Comparison of ENCODE assay signal across 24 cellular contexts in genomic region chr6:19865178-19865577, GRCh38. TPM values are rescaled to one million over a fixed set of nuclear protein-coding genes. Genes with fewer than 3 reads are reported as not detected.
DNase-seq lines count a peak whose midpoint lies in the region; FAIRE-seq and TF ChIP-seq lines count a peak whose summit lies in the region.
"Had no signal": no experiment of that assay in that cellular context is flagged by ENCODE, and none has a peak within 500 bp of the region (broad histone marks: within the 10 kb centered on the region; RNA-seq: fewer than 3 reads in every experiment).

No MANE protein-coding gene starts in this region.

- H3K4me3 ChIP-seq in small intestine (ENCODE audit: low read depth in 1 of 2, low read length in 2 of 2) (no peak overlapping the region), ascending aorta (no peak overlapping the region), tibial nerve (no peak overlapping the region)
- H3K4me3 ChIP-seq: coronary artery, GM12878, Peyer's patch had no signal

- 10 to 31% (median 13%) methylated on average over 1 of the region's 1 CpG for WGBS in small intestine, 3 donors
- 55 to 70% methylated on average over 1 of the region's 1 CpG for WGBS in tibial nerve, 2 donors

- H3K27me3 ChIP-seq in small intestine (ENCODE audit: control insufficient read depth in 2 of 2, insufficient read depth in 2 of 2, low read length in 2 of 2) (no peaks in the 10 kb centered on the region), ascending aorta (no peaks in the 10 kb centered on the region), tibial nerve (no peaks in the 10 kb centered on the region)
- H3K27me3 ChIP-seq: Peyer's patch had no signal

- DNase-seq in DMS79 treated with DMSO at 0.1 percent for 48 hours (lab: John Stamatoyannopoulos, UW) (peak; percentile 51), DMS79 (lab: John Stamatoyannopoulos, UW) (no peak), NCI-H1417 treated with DMSO at 0.1 percent for 48 hours (lab: John Stamatoyannopoulos, UW) (peak; percentile 85), NCI-H69 (lab: John Stamatoyannopoulos, UW) (peak; percentile 96), small intestine (peak; percentile 7), ascending aorta (ENCODE audit: low spot score in 2 of 2) (no peak), tibial nerve (ENCODE audit: low spot score in 2 of 2) (no peak), NCI-H2171 treated with DMSO at 0.1 percent for 48 hours (lab: John Stamatoyannopoulos, UW) (no peak)
- DNase-seq: activated CD4-positive, alpha-beta T cell treated with anti-CD3 and anti-CD28 coated beads, Interleukin-2, amount 50 U/mL, for 48 hours; activated CD4-positive, CD25-positive, alpha-beta regulatory T cell treated with anti-CD3 and anti-CD28 coated beads, Interleukin-2, amount 50 U/mL, for 72 hours; activated T-cell treated with anti-CD3 and anti-CD28 coated beads, Interleukin-2, amount 50 U/mL, for 48 hours; caudate nucleus; effector memory CD8-positive, alpha-beta T cell; NCI-H1694; NCI-H446 treated with DMSO at 0.1 percent for 48 hours; Peyer's patch; SHP77; T-helper 2 cell; trophoblast cell had no signal

- TF ChIP-seq POLR2A in tibial nerve (IDR thresholded peaks at IDR 0.05), result no peak

- no peak for FAIRE-seq in small intestine (lab: Jason Lieb, UNC)
- FAIRE-seq: GM12878, HTR-8/SVneo had no signal

- H3K36me3 ChIP-seq in small intestine (ENCODE audit: control insufficient read depth in 2 of 2, insufficient read depth in 2 of 2, low read length in 2 of 2) (no peaks in the 10 kb centered on the region), ascending aorta (no peaks in the 10 kb centered on the region), tibial nerve (no peaks in the 10 kb centered on the region)
- H3K36me3 ChIP-seq: Peyer's patch had no signal

- H3K27ac ChIP-seq in small intestine (ENCODE audit: low read depth in 1 of 2, low read length in 1 of 2) (no peak overlapping the region), ascending aorta (no peak overlapping the region), tibial nerve (no peak overlapping the region)
- H3K27ac ChIP-seq: 22Rv1, coronary artery, Peyer's patch had no signal

- TF ChIP-seq CTCF in ascending aorta (IDR thresholded peaks at IDR 0.05) (no peak), tibial nerve (IDR thresholded peaks at IDR 0.05) (no peak)

- intact Hi-C loops in ascending aorta (cut with DNase I), result no loop called here

- H3K9me3 ChIP-seq in small intestine (ENCODE audit: control insufficient read depth, low read depth) (no peaks in the 10 kb centered on the region), ascending aorta (no peaks in the 10 kb centered on the region), tibial nerve (no peaks in the 10 kb centered on the region)
- H3K9me3 ChIP-seq: Peyer's patch had no signal

- H3K4me1 ChIP-seq in small intestine (ENCODE audit: control insufficient read depth in 2 of 2, insufficient read depth in 1 of 2, low read depth in 1 of 2, low read length in 1 of 2) (no peaks in the 10 kb centered on the region), ascending aorta (no peaks in the 10 kb centered on the region), tibial nerve (peaks cover 0 to 11% (median 0%) of the 10 kb centered on the region in 4 donors)
- H3K4me1 ChIP-seq: Peyer's patch had no signal

- TF ChIP-seq EP300 in tibial nerve (IDR thresholded peaks at IDR 0.05), result no peak

RNA-seq across cellular contexts. Expression of gene ID4, which starts 28.0 kb away (rescaled TPM):
- 10 to 100 TPM in 1 of 3 donors, 1 to 10 TPM in 2; 2.5 to 10.1 (median 4.6) TPM for polyA plus RNA-seq in small intestine
- total RNA-seq in ascending aorta, result 103 TPM
- 10 to 100 TPM; 27.0 to 69.0 (median 33.3) TPM for total RNA-seq in tibial nerve
- total RNA-seq: GM12878 had no signal
- polyA plus RNA-seq: CD14-positive monocyte had no signal

Comparison
In these comparisons a context has a peak if more than half of its experiments do, and no peak if none do; other contexts are left out.
1. DNase-seq: peak in DMS79 treated with DMSO at 0.1 percent for 48 hours (single experiment), NCI-H1417 treated with DMSO at 0.1 percent for 48 hours (single experiment), NCI-H69 (single experiment) and small intestine (single experiment); none in DMS79 (single experiment), ascending aorta (0 of 2), tibial nerve (0 of 2) and NCI-H2171 treated with DMSO at 0.1 percent for 48 hours (single experiment).